ENCODE assay signal across 8 cellular contexts in the genomic region with DNA sequence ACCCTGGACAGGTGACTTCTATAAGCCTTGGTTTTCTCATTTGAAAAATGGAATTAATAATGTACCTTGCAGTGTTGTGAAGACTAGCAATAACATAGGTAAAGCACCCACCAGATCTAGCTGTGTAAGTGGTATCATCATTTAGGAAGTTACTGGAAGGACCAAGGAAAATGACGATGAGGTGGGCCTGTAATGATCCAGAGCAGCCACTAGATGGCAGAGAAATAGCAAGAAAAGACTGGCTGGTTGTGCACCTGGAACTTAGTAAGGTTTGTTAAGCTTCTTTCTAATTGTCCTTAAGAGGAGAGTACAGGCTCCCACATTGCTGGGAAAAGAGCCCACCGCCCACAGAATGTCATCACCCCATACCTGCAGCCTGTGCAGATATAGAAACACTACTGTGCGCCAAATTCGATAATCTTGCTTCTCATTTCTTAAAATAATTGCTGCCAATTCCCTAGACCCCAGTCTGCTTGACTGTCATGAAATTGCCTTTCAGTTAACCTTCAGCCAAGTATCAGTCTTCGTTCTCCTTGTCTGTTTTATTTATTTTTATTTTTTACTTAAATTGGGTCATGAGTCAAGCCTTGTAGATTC. TPM values are rescaled to one million over a fixed set of nuclear protein-coding genes. Genes with fewer than 3 reads are reported as not detected.
DNase-seq lines count a peak whose midpoint lies in the region; ATAC-seq lines count a peak whose summit lies in the region.

No MANE protein-coding gene starts in this region.

- ATAC-seq in HG03460 (IDR thresholded peaks at IDR 0.05; ENCODE audit: unreplicated experiment) = no peak
- ATAC-seq in GM21390 (IDR thresholded peaks at IDR 0.05; ENCODE audit: unreplicated experiment) = no peak

- peak; percentile 28 for DNase-seq in A172 (ENCODE audit: low spot score)
- peak; percentile 58 for DNase-seq in EL
- peak; percentile 52 for DNase-seq in NCI-H1092 (lab: John Stamatoyannopoulos, UW)
- peak; percentile 21 for DNase-seq in SKM-1 (lab: John Stamatoyannopoulos, UW; ENCODE audit: unreplicated experiment)
- peak; percentile 38 to 71 for DNase-seq in dermis microvascular lymphatic vessel endothelial cell (ENCODE audit: low read depth in 2 of 2)
- peak; percentile 28 for DNase-seq in middle frontal gyrus (ENCODE audit: extremely low spot score, low spot score)

RNA-seq across cellular contexts. Expression of gene WNT4, which starts 37.2 kb away (rescaled TPM):
- total RNA-seq in A172 (2014; rRNA removed; shearing (Covaris generic)) = 0.03 TPM in 1 of 2 replicates, not detected in the other
- 0.39 and 1.1 TPM in 2 replicates for total RNA-seq in dermis microvascular lymphatic vessel endothelial cell

RNA-seq across cellular contexts. Expression of gene CDC42, which starts 53.2 kb away (rescaled TPM):
- total RNA-seq in A172 (2014; rRNA removed; shearing (Covaris generic)) = 260 and 289 TPM in 2 replicates
- 600 and 802 TPM in 2 replicates for total RNA-seq in dermis microvascular lymphatic vessel endothelial cell
